Comparison of ENCODE assay signal across 16 cellular contexts in genomic region chr16:83312015-83312734, GRCh38.
"Had no signal": no experiment of that assay in that cellular context is flagged by ENCODE, and none has a peak within 500 bp of the region (broad histone marks: within the 10 kb centered on the region; RNA-seq: fewer than 3 reads in every experiment).

No MANE protein-coding gene starts in this region.

- H3K36me3 ChIP-seq: gastroesophageal sphincter, heart left ventricle, left ventricle myocardium inferior, thyroid gland, upper lobe of right lung had no signal

- H3K4me1 ChIP-seq: gastroesophageal sphincter, upper lobe of right lung had no signal

- H3K27me3 ChIP-seq: gastroesophageal sphincter, heart left ventricle, thyroid gland, upper lobe of right lung had no signal

- H3K9me3 ChIP-seq: gastroesophageal sphincter, heart left ventricle, left ventricle myocardium inferior, thyroid gland, upper lobe of right lung had no signal

- ATAC-seq: gastroesophageal sphincter, heart left ventricle, natural killer cell, T-cell, upper lobe of right lung had no signal

- DNase-seq: activated CD4-positive, alpha-beta T cell treated with anti-CD3 and anti-CD28 coated beads for 1 hour; activated gamma-delta T cell treated with Interleukin-2 at 50 U/mL for 16 hours; activated T-cell treated with anti-CD3 and anti-CD28 coated beads, Interleukin-2, amount 50 U/mL, for 1 hour; aorta; dermis blood vessel endothelial cell; effector CD8-positive, alpha-beta T cell; heart left ventricle; immature natural killer cell; left ventricle myocardium inferior; midbrain; natural killer cell; T-cell; upper lobe of right lung had no signal

- H3K4me3 ChIP-seq: gastroesophageal sphincter, heart left ventricle, left ventricle myocardium inferior, thyroid gland, upper lobe of right lung had no signal

- H3K27ac ChIP-seq: gastroesophageal sphincter, heart left ventricle, left ventricle myocardium inferior, upper lobe of right lung, VCaP had no signal
